ENCODE assay signal across 19 cellular contexts in genomic region chr1:94643776-94644175, GRCh38.
"Had no signal": no experiment of that assay in that cellular context is flagged by ENCODE, and none has a peak within 500 bp of the region (broad histone marks: within the 10 kb centered on the region; RNA-seq: fewer than 3 reads in every experiment).

No MANE protein-coding gene starts in this region.

- H3K4me1 ChIP-seq: thyroid gland had no signal

- H3K9me3 ChIP-seq: thyroid gland had no signal

- H3K4me1 Mint-ChIP-seq: activated naive CD8-positive, alpha-beta T cell treated with anti-CD3 and anti-CD28 coated beads for 36 hours; naive thymus-derived CD8-positive, alpha-beta T cell had no signal

- ATAC-seq: heart left ventricle; left lobe of liver; naive thymus-derived CD8-positive, alpha-beta T cell; stimulated activated naive CD8-positive, alpha-beta T cell treated with anti-CD3 and anti-CD28 coated beads, Interleukin-15, Interleukin-2, amounts not matched to agents 100 U/mL and 50 U/mL, for 24 hours had no signal

- H3K4me3 Mint-ChIP-seq: activated naive CD8-positive, alpha-beta T cell treated with anti-CD3 and anti-CD28 coated beads for 36 hours; naive thymus-derived CD8-positive, alpha-beta T cell had no signal

- H3K4me3 ChIP-seq: coronary artery, heart left ventricle, lung, thyroid gland had no signal

- H3K27ac ChIP-seq: coronary artery, heart left ventricle, thyroid gland had no signal

- H3K36me3 ChIP-seq: heart left ventricle, thyroid gland had no signal

- H3K27ac Mint-ChIP-seq: activated naive CD8-positive, alpha-beta T cell treated with anti-CD3 and anti-CD28 coated beads for 36 hours; naive thymus-derived CD8-positive, alpha-beta T cell; progenitor cell of endocrine pancreas had no signal

- H3K27me3 ChIP-seq: heart left ventricle, thyroid gland had no signal

- H3K9me3 Mint-ChIP-seq: activated naive CD8-positive, alpha-beta T cell treated with anti-CD3 and anti-CD28 coated beads for 36 hours had no signal

- H3K27me3 Mint-ChIP-seq: activated naive CD8-positive, alpha-beta T cell treated with anti-CD3 and anti-CD28 coated beads for 36 hours; progenitor cell of endocrine pancreas had no signal

- DNase-seq: activated CD4-positive, alpha-beta T cell treated with anti-CD3 and anti-CD28 coated beads for 4 hours; activated CD4-positive, alpha-beta T cell treated with anti-CD3 and anti-CD28 coated beads, Interleukin-2, amount 50 U/mL, for 48 hours; activated CD4-positive, CD25-positive, alpha-beta regulatory T cell; activated naive CD4-positive, alpha-beta T cell treated with Interleukin-2 at 50 U/mL for 16 hours; activated naive CD8-positive, alpha-beta T cell treated with anti-CD3 and anti-CD28 coated beads for 36 hours; activated T-cell treated with anti-CD3 and anti-CD28 coated beads, Interleukin-2, amount 50 U/mL, for 48 hours; heart left ventricle; islet precursor cell; naive thymus-derived CD8-positive, alpha-beta T cell; stimulated activated CD4-positive, alpha-beta T cell treated with anti-CD3 and anti-CD28 coated beads, Interleukin-4, amount 100 ng/mL, for 24 hours; stimulated activated naive CD8-positive, alpha-beta T cell treated with anti-CD3 and anti-CD28 coated beads, Interleukin-15, Interleukin-2, amounts not matched to agents 100 U/mL and 50 U/mL, for 24 hours; substantia nigra; T1000; thyroid gland had no signal

- FAIRE-seq: bronchial epithelial cell had no signal

- H3K36me3 Mint-ChIP-seq: activated naive CD8-positive, alpha-beta T cell treated with anti-CD3 and anti-CD28 coated beads for 36 hours; naive thymus-derived CD8-positive, alpha-beta T cell had no signal
